ENCODE assay signal across 11 cellular contexts in the genomic region with DNA sequence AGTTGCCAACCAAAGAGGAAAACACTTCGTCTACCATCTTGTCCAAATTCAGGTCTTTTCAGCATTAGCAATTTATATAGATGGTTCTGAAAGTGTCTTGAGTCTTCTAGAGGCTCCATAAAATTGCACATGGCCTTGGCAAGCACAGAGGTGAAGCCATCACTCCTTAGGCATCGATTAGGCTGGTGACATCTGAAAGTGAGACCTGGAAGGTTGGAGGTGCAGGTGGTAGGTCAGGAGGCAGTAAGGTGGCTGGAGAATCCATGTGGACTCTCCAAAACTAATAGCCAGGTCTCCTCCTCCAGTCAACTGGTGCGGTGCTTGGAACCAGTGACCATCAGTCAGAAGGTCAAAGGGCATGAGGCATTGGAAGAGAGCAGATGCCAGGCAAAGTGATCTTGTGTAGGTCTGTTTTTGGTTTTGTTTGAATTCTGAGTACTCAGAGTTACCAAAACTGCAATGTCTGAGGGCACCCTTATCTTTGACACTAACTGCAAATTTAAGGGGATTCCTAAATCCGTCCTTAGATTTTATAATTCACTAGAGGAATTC. TPM values are rescaled to one million over a fixed set of nuclear protein-coding genes. Genes with fewer than 3 reads are reported as not detected.
DNase-seq lines count a peak whose midpoint lies in the region; TF ChIP-seq lines count a peak whose summit lies in the region.
"Had no signal": no experiment of that assay in that cellular context is flagged by ENCODE, and none has a peak within 500 bp of the region (broad histone marks: within the 10 kb centered on the region; RNA-seq: fewer than 3 reads in every experiment).

No MANE protein-coding gene starts in this region.

- no peaks in the 10 kb centered on the region for H3K36me3 ChIP-seq in endodermal cell (ENCODE audit: control insufficient read depth, insufficient read depth, low read length)
- H3K36me3 ChIP-seq in muscle layer of colon (ENCODE audit: insufficient read depth, low read length), result no peaks in the 10 kb centered on the region
- no peaks in the 10 kb centered on the region for H3K36me3 ChIP-seq in vagina

- H3K4me1 ChIP-seq in endodermal cell (ENCODE audit: control insufficient read depth, insufficient read depth, low read length) (no peaks in the 10 kb centered on the region), muscle layer of colon (ENCODE audit: insufficient read depth, low read length) (peaks cover 21% of the 10 kb centered on the region), vagina (peaks cover 9% of the 10 kb centered on the region)

- H3K4me1 Mint-ChIP-seq in endodermal cell (no peaks in the 10 kb centered on the region), glutamatergic neuron (ENCODE audit: low read depth, unreplicated experiment) (no peaks in the 10 kb centered on the region)

- 92 to 93% methylated on average over 3 to 4 of the region's 4 CpGs for WGBS in endodermal cell (ENCODE audit: insufficient coverage in 1 of 2, insufficient read length in 1 of 2), 2 experiments

- H3K27ac Mint-ChIP-seq in endodermal cell (no peak overlapping the region), glutamatergic neuron (ENCODE audit: unreplicated experiment) (no peak overlapping the region)

- H3K9me3 Mint-ChIP-seq in endodermal cell (peaks cover 23% of the 10 kb centered on the region), glutamatergic neuron (ENCODE audit: unreplicated experiment) (peaks cover 19% of the 10 kb centered on the region)

- intact Hi-C loops in vagina (cut with DNase I), result no loop called here

- H3K9ac ChIP-seq in endodermal cell (ENCODE audit: extremely low read depth, low read length, poor library complexity, severe bottlenecking), result no peak overlapping the region
- no peak overlapping the region for H3K9ac ChIP-seq in muscle layer of colon (ENCODE audit: low read length)

- peaks cover 23% of the 10 kb centered on the region for H3K9me3 ChIP-seq in endodermal cell (ENCODE audit: control insufficient read depth, low read length)
- no peaks in the 10 kb centered on the region for H3K9me3 ChIP-seq in muscle layer of colon (ENCODE audit: low read length)
- no peaks in the 10 kb centered on the region for H3K9me3 ChIP-seq in vagina

- no peaks in the 10 kb centered on the region for H3K27me3 ChIP-seq in endodermal cell (ENCODE audit: control insufficient read depth, insufficient read depth, low read length, poor library complexity, severe bottlenecking)
- H3K27me3 ChIP-seq in muscle layer of colon (ENCODE audit: control insufficient read depth in 1 of 2, insufficient read depth in 2 of 2, low read length in 2 of 2), result no peaks in the 10 kb centered on the region
- no peaks in the 10 kb centered on the region for H3K27me3 ChIP-seq in vagina

- no peaks in the 10 kb centered on the region for H3K36me3 Mint-ChIP-seq in endodermal cell (ENCODE audit: low read depth)
- peaks cover 43% of the 10 kb centered on the region for H3K36me3 Mint-ChIP-seq in glutamatergic neuron (ENCODE audit: unreplicated experiment)

- H3K4me3 ChIP-seq in endodermal cell (ENCODE audit: low read length), result no peak overlapping the region
- no peak overlapping the region for H3K4me3 ChIP-seq in muscle layer of colon (ENCODE audit: low read depth in 1 of 2, low read length in 2 of 2)
- no peak overlapping the region for H3K4me3 ChIP-seq in vagina

- H3K27me3 Mint-ChIP-seq in endodermal cell (ENCODE audit: insufficient read depth) (peaks cover 6% of the 10 kb centered on the region), glutamatergic neuron (ENCODE audit: unreplicated experiment) (peaks cover 2% of the 10 kb centered on the region)

- H3K27ac ChIP-seq in endodermal cell (ENCODE audit: low read depth, low read length) (no peak overlapping the region), muscle layer of colon (ENCODE audit: low read depth, low read length) (peak overlapping the region; percentile 39), vagina (no peak overlapping the region)
- H3K27ac ChIP-seq: 22Rv1, HL-60 had no signal

- TF ChIP-seq CTCF in endodermal cell (conservative IDR thresholded peaks at IDR 0.05) (no peak), vagina (IDR thresholded peaks at IDR 0.05) (no peak), glutamatergic neuron (IDR thresholded peaks at IDR 0.05; ENCODE audit: partially characterized antibody, unreplicated experiment) (no peak)

- TF ChIP-seq POLR2A in vagina (IDR thresholded peaks at IDR 0.05), result no peak

- no peak overlapping the region for H3K4me3 Mint-ChIP-seq in endodermal cell
- no peak overlapping the region for H3K4me3 Mint-ChIP-seq in glutamatergic neuron (ENCODE audit: unreplicated experiment)

- peak; percentile 25 for DNase-seq in activated CD8-positive, alpha-beta memory T cell treated with anti-CD3 and anti-CD28 coated beads, Interleukin-2, amount 50 U/mL, for 48 hours
- DNase-seq in activated CD8-positive, alpha-beta memory T cell treated with anti-CD3 and anti-CD28 coated beads for 24 hours, result no peak
- DNase-seq in endodermal cell (peak; percentile 18), vagina (ENCODE audit: extremely low spot score in 2 of 2) (peak; percentile 56 to 74), glutamatergic neuron (no peak), nucleus accumbens (lab: John Stamatoyannopoulos, UW) (no peak)
- DNase-seq: DMS53, GF-D8 had no signal

RNA-seq across cellular contexts. Expression of a gene that starts 6.6 kb away (rescaled TPM):
- total RNA-seq in endodermal cell (1 to 10 TPM; 2.1 to 7.9 TPM), vagina (63.8 TPM), glutamatergic neuron (ENCODE audit: unreplicated experiment) (not detected)
- 7.4 TPM for polyA plus RNA-seq in endodermal cell (2013, experiment 1 of 2)
- 7.3 TPM for polyA plus RNA-seq in endodermal cell (2013, experiment 2 of 2)

RNA-seq across cellular contexts. Expression of a gene that starts 7.1 kb away (rescaled TPM):
- total RNA-seq in endodermal cell (under 1 TPM; 0.11 to 0.22 TPM), vagina (28.5 TPM), glutamatergic neuron (ENCODE audit: unreplicated experiment) (not detected)
- not detected for polyA plus RNA-seq in endodermal cell (2013, experiment 1 of 2)
- polyA plus RNA-seq in endodermal cell (2013, experiment 2 of 2), result not detected

RNA-seq across cellular contexts. Expression of a gene that starts 44.3 kb away (rescaled TPM):
- total RNA-seq in endodermal cell (not detected), vagina (4.2 TPM), glutamatergic neuron (ENCODE audit: unreplicated experiment) (not detected)
- polyA plus RNA-seq in endodermal cell (2013, experiment 1 of 2), result 0.07 TPM
- 0.17 TPM for polyA plus RNA-seq in endodermal cell (2013, experiment 2 of 2)

Comparison
In these comparisons a context has a peak if more than half of its experiments do, and no peak if none do; other contexts are left out.
1. DNase-seq: peak in activated CD8-positive, alpha-beta memory T cell treated with anti-CD3 and anti-CD28 coated beads, Interleukin-2, amount 50 U/mL, for 48 hours (single experiment), endodermal cell (single experiment) and vagina (2 of 2); none in activated CD8-positive, alpha-beta memory T cell treated with anti-CD3 and anti-CD28 coated beads for 24 hours (single experiment), glutamatergic neuron (single experiment) and nucleus accumbens (0 of 56).
2. RNA of a gene that starts 7.1 kb away (total RNA-seq): 28.5 TPM in vagina (single experiment); 0.11 to 0.22 TPM in endodermal cell and not detected in glutamatergic neuron (single experiment); every median in the first group is over 10 times any median in the second.